ENCODE assay signal across 8 cellular contexts in genomic region chr2:25310965-25311865, GRCh38. TPM values are rescaled to one million over a fixed set of nuclear protein-coding genes. Genes with fewer than 3 reads are reported as not detected.
DNase-seq lines count a peak whose midpoint lies in the region; ATAC-seq and TF ChIP-seq lines count a peak whose summit lies in the region.

No MANE protein-coding gene starts in this region.

- no peak overlapping the region for H3K9ac ChIP-seq in HUES64 (ENCODE audit: low read depth, low read length)

- ATAC-seq in gastrocnemius medialis, result peak in 1 of 2 donors; percentile 1
- ATAC-seq in HG03432 (IDR thresholded peaks at IDR 0.05; ENCODE audit: unreplicated experiment), result no peak
- ATAC-seq in GM19023 (IDR thresholded peaks at IDR 0.05; ENCODE audit: unreplicated experiment), result no peak

- WGBS in HUES64, result 58% methylated on average over 9 of the region's 14 CpGs

- H3K27me3 ChIP-seq in HUES64 (ENCODE audit: insufficient read depth, low read length) (no peaks in the 10 kb centered on the region), gastrocnemius medialis (no peaks in the 10 kb centered on the region), brain microvascular endothelial cell (replicated peaks) (no peaks in the 10 kb centered on the region)

- DNase-seq in NCI-H774 (lab: John Stamatoyannopoulos, UW) (peak; percentile 91), epithelial cell of esophagus (ENCODE audit: low read depth) (peak; percentile 68), gastrocnemius medialis (peak in 1 of 2 donors; percentile 50), brain microvascular endothelial cell (no peak)
- DNase-seq in stimulated activated CD4-positive, alpha-beta T cell treated with anti-CD3 and anti-CD28 coated beads, Interleukin-1b, Interleukin-23, amount 100 ng/mL, for 48 hours, result no peak

- TF ChIP-seq CTCF in epithelial cell of esophagus (IDR thresholded peaks at IDR 0.05; ENCODE audit: insufficient read depth, low read depth, low read length, missing control alignments) (no peak), gastrocnemius medialis (IDR thresholded peaks at IDR 0.05 in 4 of 5, conservative IDR thresholded peaks at IDR 0.05 in 1 of 5) (no peak), brain microvascular endothelial cell (IDR thresholded peaks at IDR 0.05; ENCODE audit: low read depth, low read length, missing control alignments) (no peak)

- TF ChIP-seq POLR2A in gastrocnemius medialis (IDR thresholded peaks at IDR 0.05), result no peak

- H3K9me3 ChIP-seq in HUES64 (ENCODE audit: insufficient read depth, low read depth, low read length) (no peaks in the 10 kb centered on the region), gastrocnemius medialis (no peaks in the 10 kb centered on the region)

- H3K36me3 ChIP-seq in HUES64 (ENCODE audit: insufficient read depth, low read length) (no peaks in the 10 kb centered on the region), gastrocnemius medialis (no peaks in the 10 kb centered on the region), brain microvascular endothelial cell (replicated peaks) (no peaks in the 10 kb centered on the region)

- H3K4me1 ChIP-seq in HUES64 (ENCODE audit: insufficient read depth, low read length) (peaks cover 41% of the 10 kb centered on the region), gastrocnemius medialis (peaks cover 86 to 91% of the 10 kb centered on the region in 2 donors)

- intact Hi-C loops in gastrocnemius medialis (cut with DNase I; ENCODE audit: low total_unique reads), result no loop called here

- H3K27ac ChIP-seq in HUES64 (ENCODE audit: low read depth, low read length), result peak overlapping the region; percentile 75
- H3K27ac ChIP-seq in gastrocnemius medialis, result peak overlapping the region; percentile 73 to 89 (median 80)
- no peak overlapping the region for H3K27ac ChIP-seq in brain microvascular endothelial cell

- in situ Hi-C loops in gastrocnemius medialis (cut with MboI; ENCODE audit: low sequenced_read_pairs in 4 of 4) (no loop called here), brain microvascular endothelial cell (cut with HindIII; ENCODE audit: low pct_ligation_motif_present, low sequenced_read_pairs) (no loop called here)

- no peak overlapping the region for H3K4me3 ChIP-seq in HUES64 (ENCODE audit: low read length)
- no peak overlapping the region for H3K4me3 ChIP-seq in epithelial cell of esophagus (ENCODE audit: low read length)
- H3K4me3 ChIP-seq in gastrocnemius medialis, result no peak overlapping the region
- H3K4me3 ChIP-seq in brain microvascular endothelial cell (ENCODE audit: low read depth, low read length), result no peak overlapping the region

RNA-seq across cellular contexts. Expression of gene DNMT3A, which starts 30.5 kb away (rescaled TPM):
- polyA plus RNA-seq in HUES64 (2013, experiment 1 of 2), result 73.6 TPM
- 65.6 TPM for polyA plus RNA-seq in HUES64 (2013, experiment 2 of 2)
- 10 to 100 TPM in 1 of 4 donors, 1 to 10 TPM in 3; 5.9 to 14.1 (median 8.0) TPM for total RNA-seq in gastrocnemius medialis

Comparison
In these comparisons a context has a peak if more than half of its experiments do, and no peak if none do; other contexts are left out.
1. DNase-seq: peak in NCI-H774 (single experiment) and epithelial cell of esophagus (single experiment); none in brain microvascular endothelial cell (single experiment) and stimulated activated CD4-positive, alpha-beta T cell treated with anti-CD3 and anti-CD28 coated beads, Interleukin-1b, Interleukin-23, amount 100 ng/mL, for 48 hours (single experiment).